ENCODE assay signal across 8 cellular contexts in the genomic region with DNA sequence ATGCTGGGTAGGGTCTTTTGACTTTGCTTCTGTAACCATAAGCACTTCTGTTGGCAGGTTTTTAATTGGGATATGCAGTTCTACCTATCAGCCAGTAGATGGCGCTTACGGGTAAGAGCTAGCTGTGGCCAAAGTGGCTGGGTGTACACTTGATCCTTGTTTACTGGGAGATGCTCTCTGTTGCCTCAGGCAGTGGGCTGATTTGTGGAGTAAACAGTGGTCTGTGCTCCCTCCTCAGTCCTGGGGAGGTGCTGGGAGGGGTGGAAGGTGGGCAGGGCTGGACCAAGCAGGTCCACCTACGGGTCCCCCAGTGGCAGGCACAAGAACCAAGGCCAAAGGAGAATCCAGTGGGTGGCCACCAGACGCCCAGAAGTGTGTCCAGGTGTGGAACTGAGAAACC. TPM values are rescaled to one million over a fixed set of nuclear protein-coding genes. Genes with fewer than 3 reads are reported as not detected.
A peak's percentile ranks its signal among the peaks of the same experiment; 100 is the strongest.
DNase-seq lines count a peak whose midpoint lies in the region; ATAC-seq, FAIRE-seq and TF ChIP-seq lines count a peak whose summit lies in the region.

No MANE protein-coding gene starts in this region.

- no peak overlapping the region for H3K4me2 ChIP-seq in endothelial cell of umbilical vein (ENCODE audit: insufficient read depth, low read length)

- peaks cover 56% of the 10 kb centered on the region for H3K9me3 Mint-ChIP-seq in nephron

- dilution Hi-C loops in endothelial cell of umbilical vein (cut with MboI; ENCODE audit: extremely low pct_ligation_motif_present, low sequenced_read_pairs) = loop anchor here (25.0 kb wide), 1 partner anchor 244 kb away; no protein-coding TSS in a partner anchor

- H4K20me1 ChIP-seq in endothelial cell of umbilical vein (replicated peaks; ENCODE audit: control insufficient read depth, extremely low read depth, insufficient read depth, low read length) = peaks cover 3% of the 10 kb centered on the region

- no peak overlapping the region for H3K4me3 ChIP-seq in endothelial cell of umbilical vein (replicated peaks in 1 of 3; ENCODE audit: insufficient read depth in 1 of 3, low read depth in 1 of 3, low read length in 3 of 3)

- H2AFZ ChIP-seq in endothelial cell of umbilical vein (ENCODE audit: low read depth, low read length) = no peak overlapping the region

- BruUV-seq in endothelial cell of umbilical vein (replicated peaks; lab: Mats Ljungman, UMichigan) = no TSS peak

- no peaks in the 10 kb centered on the region for H3K36me3 ChIP-seq in endothelial cell of umbilical vein (ENCODE audit: control insufficient read depth in 2 of 2, extremely low read depth in 1 of 2, insufficient read depth in 2 of 2, low read length in 2 of 2)

- TF ChIP-seq POLR2A in endothelial cell of umbilical vein (IDR thresholded peaks at IDR 0.05; ENCODE audit: low read depth, low read length) = no peak

- intact Hi-C loops in endothelial cell of umbilical vein (cut with micrococcal nuclease) = loop anchor here (1.0 kb wide), 3 partner anchors 42 to 234 kb away; no protein-coding TSS in a partner anchor

- FAIRE-seq in endothelial cell of umbilical vein (lab: Jason Lieb, UNC) = peak; percentile 62

- H3K36me3 Mint-ChIP-seq in nephron (ENCODE audit: low read depth) = peaks cover 79% of the 10 kb centered on the region

- H3K27ac Mint-ChIP-seq in nephron = no peak overlapping the region

- H3K4me3 Mint-ChIP-seq in nephron = no peak overlapping the region

- no peaks in the 10 kb centered on the region for H3K4me1 ChIP-seq in endothelial cell of umbilical vein (ENCODE audit: control insufficient read depth, extremely low read depth, insufficient read depth, low read length)

- peak; percentile 73 to 78 for TF ChIP-seq CTCF in endothelial cell of umbilical vein (IDR thresholded peaks at IDR 0.05; ENCODE audit: extremely low read depth in 1 of 2, insufficient read depth in 1 of 2, low read depth in 1 of 2, low read length in 2 of 2)
- peak in 2 of 3 experiments; percentile 18 to 33 for TF ChIP-seq CTCF in nephron (IDR thresholded peaks at IDR 0.05; ENCODE audit: unreplicated experiment in 3 of 3)

- H3K27me3 ChIP-seq in endothelial cell of umbilical vein (ENCODE audit: control insufficient read depth in 2 of 2, insufficient read depth in 2 of 2, low read length in 2 of 2) = no peaks in the 10 kb centered on the region

- DNase-seq in NCI-H82 (lab: John Stamatoyannopoulos, UW) = peak; percentile 76
- no peak for DNase-seq in NCI-H82 treated with DMSO at 0.1 percent for 48 hours (lab: John Stamatoyannopoulos, UW; ENCODE audit: unreplicated experiment)
- DNase-seq in SHP77 treated with DMSO at 0.1 percent for 48 hours (lab: John Stamatoyannopoulos, UW) = peak; percentile 5
- DNase-seq in endothelial cell of umbilical vein (ENCODE audit: low read depth, low spot score) = no peak
- no peak for DNase-seq in T-helper 9 cell
- no peak for DNase-seq in activated gamma-delta T cell (lab: John Stamatoyannopoulos, UW)

- H3K4me1 Mint-ChIP-seq in nephron = no peaks in the 10 kb centered on the region

- peak; percentile 52 for ATAC-seq in HG03280 (IDR thresholded peaks at IDR 0.05; ENCODE audit: unreplicated experiment)

- POLR2A ChIA-PET in endothelial cell of umbilical vein (lab: Charles Lee) = no interaction called here

- H3K9ac ChIP-seq in endothelial cell of umbilical vein (replicated peaks; ENCODE audit: extremely low read depth, insufficient read depth, low read length) = no peak overlapping the region

- no peaks in the 10 kb centered on the region for H3K9me1 ChIP-seq in endothelial cell of umbilical vein (replicated peaks; ENCODE audit: control insufficient read depth, extremely low read depth, insufficient read depth, low read length)

- H3K27ac ChIP-seq in endothelial cell of umbilical vein (ENCODE audit: insufficient read depth, low read depth, low read length) = no peak overlapping the region

- no peaks in the 10 kb centered on the region for H3K27me3 Mint-ChIP-seq in nephron (ENCODE audit: low read depth)

- CTCF ChIA-PET in endothelial cell of umbilical vein (lab: Charles Lee) = interaction anchor here (0.6 to 3.3 kb wide), 18 partner anchors 13 to 469 kb away, joined by 3 to 57 read pairs (median 4); no protein-coding TSS in a partner anchor

- H3K79me2 ChIP-seq in endothelial cell of umbilical vein (ENCODE audit: control insufficient read depth, insufficient read depth, low read length) = peaks cover 6% of the 10 kb centered on the region

- H3K9me3 ChIP-seq in endothelial cell of umbilical vein (replicated peaks; ENCODE audit: control insufficient read depth, insufficient read depth, low read length) = no peaks in the 10 kb centered on the region

TF ChIP-seq in endothelial cell of umbilical vein, 7 proteins besides CTCF, POLR2A, EP300 and RAD21:
- TF ChIP-seq FOS (IDR thresholded peaks at IDR 0.05; ENCODE audit: borderline replicate concordance, insufficient read depth, low read length) (no peak), JUN (IDR thresholded peaks at IDR 0.05; ENCODE audit: borderline replicate concordance, insufficient read depth, insufficient read length, low read depth) (no peak), MYC (IDR thresholded peaks at IDR 0.05; ENCODE audit: low read depth, low read length) (no peak), GATA2 (IDR thresholded peaks at IDR 0.05; ENCODE audit: insufficient read depth, insufficient read length, low read depth, low read length) (no peak), POLR2AphosphoS5 (IDR thresholded peaks at IDR 0.05; ENCODE audit: insufficient read depth, low read depth, low read length) (no peak), EZH2 (IDR thresholded peaks at IDR 0.05; ENCODE audit: borderline replicate concordance, low read depth, low read length, severe bottlenecking) (no peak), MAX (IDR thresholded peaks at IDR 0.05; ENCODE audit: insufficient read depth, insufficient read length) (no peak)

RNA-seq across cellular contexts. Expression of gene RALGPS2, which starts 43.4 kb away (rescaled TPM):
- 27.7 and 28.4 TPM in 2 replicates for total RNA-seq in endothelial cell of umbilical vein
- 4.1 and 4.6 TPM in 2 replicates for polyA plus RNA-seq in endothelial cell of umbilical vein
- 5.6 and 6.4 TPM in 2 replicates for polyA plus RNA-seq in endothelial cell of umbilical vein (2011; cell fraction: cytosol; rRNA removed)
- polyA plus RNA-seq in endothelial cell of umbilical vein (2011; cell fraction: nucleus; rRNA removed) = 23.3 and 24.3 TPM in 2 replicates
- 14.1 and 14.5 TPM in 2 replicates for polyA plus RNA-seq in endothelial cell of umbilical vein (2012)
- 23.7 and 35.3 TPM in 2 replicates for polyA minus RNA-seq in endothelial cell of umbilical vein
- 9.6 TPM for polyA minus RNA-seq in endothelial cell of umbilical vein (2011; cell fraction: cytosol; rRNA and poly(A)+ RNA removed)
- polyA minus RNA-seq in endothelial cell of umbilical vein (2011; cell fraction: nucleus; rRNA and poly(A)+ RNA removed) = 59.1 and 76.0 TPM in 2 replicates

Comparison
In these comparisons a context has a peak if more than half of its experiments do, and no peak if none do; other contexts are left out.
1. DNase-seq: peak in NCI-H82 (single experiment) and SHP77 treated with DMSO at 0.1 percent for 48 hours (single experiment); none in NCI-H82 treated with DMSO at 0.1 percent for 48 hours (single experiment), endothelial cell of umbilical vein (single experiment), T-helper 9 cell (single experiment) and activated gamma-delta T cell (single experiment).